In the genomic region with DNA sequence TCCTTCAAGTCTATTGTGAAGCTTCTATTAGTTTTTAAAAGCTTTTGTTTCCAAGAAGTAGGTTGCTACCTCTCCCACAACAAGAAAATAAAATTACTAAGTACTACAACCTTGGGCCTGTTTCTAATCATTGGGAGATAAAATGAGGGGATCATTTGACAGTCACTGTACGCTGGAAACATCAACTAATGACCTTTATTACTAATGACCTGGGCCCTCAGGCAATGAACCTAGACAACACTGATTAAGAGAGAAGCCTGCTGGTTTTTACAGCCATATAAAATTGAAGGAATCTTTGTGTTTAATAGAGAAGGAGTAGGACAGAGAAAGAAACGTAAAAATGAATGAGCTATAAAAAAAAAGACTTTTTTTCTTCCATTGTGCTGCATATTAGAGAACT, we compare ENCODE assay signal across 2 cellular contexts.
TF ChIP-seq lines count a peak whose summit lies in the region.

No MANE protein-coding gene starts in this region.

TF ChIP-seq in GM23338, 12 proteins besides CTCF, POLR2A, EP300 and RAD21 (continued from another document):
- TF ChIP-seq NANOG (IDR thresholded peaks at IDR 0.05; ENCODE audit: borderline replicate concordance) (no peak), EZH2 (IDR thresholded peaks at IDR 0.05; ENCODE audit: low read depth, unreplicated experiment) (no peak), EZH2phosphoT487 (IDR thresholded peaks at IDR 0.05; ENCODE audit: unreplicated experiment) (no peak), JUNB (IDR thresholded peaks at IDR 0.05; ENCODE audit: unreplicated experiment) (no peak)
- TF ChIP-seq, protein P1, sequence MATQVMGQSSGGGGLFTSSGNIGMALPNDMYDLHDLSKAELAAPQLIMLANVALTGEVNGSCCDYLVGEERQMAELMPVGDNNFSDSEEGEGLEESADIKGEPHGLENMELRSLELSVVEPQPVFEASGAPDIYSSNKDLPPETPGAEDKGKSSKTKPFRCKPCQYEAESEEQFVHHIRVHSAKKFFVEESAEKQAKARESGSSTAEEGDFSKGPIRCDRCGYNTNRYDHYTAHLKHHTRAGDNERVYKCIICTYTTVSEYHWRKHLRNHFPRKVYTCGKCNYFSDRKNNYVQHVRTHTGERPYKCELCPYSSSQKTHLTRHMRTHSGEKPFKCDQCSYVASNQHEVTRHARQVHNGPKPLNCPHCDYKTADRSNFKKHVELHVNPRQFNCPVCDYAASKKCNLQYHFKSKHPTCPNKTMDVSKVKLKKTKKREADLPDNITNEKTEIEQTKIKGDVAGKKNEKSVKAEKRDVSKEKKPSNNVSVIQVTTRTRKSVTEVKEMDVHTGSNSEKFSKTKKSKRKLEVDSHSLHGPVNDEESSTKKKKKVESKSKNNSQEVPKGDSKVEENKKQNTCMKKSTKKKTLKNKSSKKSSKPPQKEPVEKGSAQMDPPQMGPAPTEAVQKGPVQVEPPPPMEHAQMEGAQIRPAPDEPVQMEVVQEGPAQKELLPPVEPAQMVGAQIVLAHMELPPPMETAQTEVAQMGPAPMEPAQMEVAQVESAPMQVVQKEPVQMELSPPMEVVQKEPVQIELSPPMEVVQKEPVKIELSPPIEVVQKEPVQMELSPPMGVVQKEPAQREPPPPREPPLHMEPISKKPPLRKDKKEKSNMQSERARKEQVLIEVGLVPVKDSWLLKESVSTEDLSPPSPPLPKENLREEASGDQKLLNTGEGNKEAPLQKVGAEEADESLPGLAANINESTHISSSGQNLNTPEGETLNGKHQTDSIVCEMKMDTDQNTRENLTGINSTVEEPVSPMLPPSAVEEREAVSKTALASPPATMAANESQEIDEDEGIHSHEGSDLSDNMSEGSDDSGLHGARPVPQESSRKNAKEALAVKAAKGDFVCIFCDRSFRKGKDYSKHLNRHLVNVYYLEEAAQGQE (IDR thresholded peaks at IDR 0.05; ENCODE audit: unreplicated experiment): no peak
- TF ChIP-seq, protein P2, sequence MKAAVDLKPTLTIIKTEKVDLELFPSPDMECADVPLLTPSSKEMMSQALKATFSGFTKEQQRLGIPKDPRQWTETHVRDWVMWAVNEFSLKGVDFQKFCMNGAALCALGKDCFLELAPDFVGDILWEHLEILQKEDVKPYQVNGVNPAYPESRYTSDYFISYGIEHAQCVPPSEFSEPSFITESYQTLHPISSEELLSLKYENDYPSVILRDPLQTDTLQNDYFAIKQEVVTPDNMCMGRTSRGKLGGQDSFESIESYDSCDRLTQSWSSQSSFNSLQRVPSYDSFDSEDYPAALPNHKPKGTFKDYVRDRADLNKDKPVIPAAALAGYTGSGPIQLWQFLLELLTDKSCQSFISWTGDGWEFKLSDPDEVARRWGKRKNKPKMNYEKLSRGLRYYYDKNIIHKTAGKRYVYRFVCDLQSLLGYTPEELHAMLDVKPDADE (IDR thresholded peaks at IDR 0.05): no peak

TF ChIP-seq in WTC11, 78 proteins besides CTCF, POLR2A, EP300 and RAD21:
- TF ChIP-seq, protein P3, sequence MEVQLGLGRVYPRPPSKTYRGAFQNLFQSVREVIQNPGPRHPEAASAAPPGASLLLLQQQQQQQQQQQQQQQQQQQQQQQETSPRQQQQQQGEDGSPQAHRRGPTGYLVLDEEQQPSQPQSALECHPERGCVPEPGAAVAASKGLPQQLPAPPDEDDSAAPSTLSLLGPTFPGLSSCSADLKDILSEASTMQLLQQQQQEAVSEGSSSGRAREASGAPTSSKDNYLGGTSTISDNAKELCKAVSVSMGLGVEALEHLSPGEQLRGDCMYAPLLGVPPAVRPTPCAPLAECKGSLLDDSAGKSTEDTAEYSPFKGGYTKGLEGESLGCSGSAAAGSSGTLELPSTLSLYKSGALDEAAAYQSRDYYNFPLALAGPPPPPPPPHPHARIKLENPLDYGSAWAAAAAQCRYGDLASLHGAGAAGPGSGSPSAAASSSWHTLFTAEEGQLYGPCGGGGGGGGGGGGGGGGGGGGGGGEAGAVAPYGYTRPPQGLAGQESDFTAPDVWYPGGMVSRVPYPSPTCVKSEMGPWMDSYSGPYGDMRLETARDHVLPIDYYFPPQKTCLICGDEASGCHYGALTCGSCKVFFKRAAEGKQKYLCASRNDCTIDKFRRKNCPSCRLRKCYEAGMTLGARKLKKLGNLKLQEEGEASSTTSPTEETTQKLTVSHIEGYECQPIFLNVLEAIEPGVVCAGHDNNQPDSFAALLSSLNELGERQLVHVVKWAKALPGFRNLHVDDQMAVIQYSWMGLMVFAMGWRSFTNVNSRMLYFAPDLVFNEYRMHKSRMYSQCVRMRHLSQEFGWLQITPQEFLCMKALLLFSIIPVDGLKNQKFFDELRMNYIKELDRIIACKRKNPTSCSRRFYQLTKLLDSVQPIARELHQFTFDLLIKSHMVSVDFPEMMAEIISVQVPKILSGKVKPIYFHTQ (CRISPR knock-in tag; IDR thresholded peaks at IDR 0.05): no peak
- TF ChIP-seq NR1H2 (CRISPR knock-in tag; IDR thresholded peaks at IDR 0.05) (no peak), SP1 (CRISPR knock-in tag; conservative IDR thresholded peaks at IDR 0.05) (no peak), MXD4 (CRISPR knock-in tag; IDR thresholded peaks at IDR 0.05; ENCODE audit: borderline replicate concordance) (no peak), GABPB1 (CRISPR knock-in tag; IDR thresholded peaks at IDR 0.05) (no peak), ESRRA (CRISPR knock-in tag; IDR thresholded peaks at IDR 0.05; ENCODE audit: borderline replicate concordance) (no peak), E2F4 (CRISPR knock-in tag; IDR thresholded peaks at IDR 0.05; ENCODE audit: borderline replicate concordance, low read depth) (no peak), MLX (CRISPR knock-in tag; IDR thresholded peaks at IDR 0.05) (no peak)
- TF ChIP-seq, protein P4, sequence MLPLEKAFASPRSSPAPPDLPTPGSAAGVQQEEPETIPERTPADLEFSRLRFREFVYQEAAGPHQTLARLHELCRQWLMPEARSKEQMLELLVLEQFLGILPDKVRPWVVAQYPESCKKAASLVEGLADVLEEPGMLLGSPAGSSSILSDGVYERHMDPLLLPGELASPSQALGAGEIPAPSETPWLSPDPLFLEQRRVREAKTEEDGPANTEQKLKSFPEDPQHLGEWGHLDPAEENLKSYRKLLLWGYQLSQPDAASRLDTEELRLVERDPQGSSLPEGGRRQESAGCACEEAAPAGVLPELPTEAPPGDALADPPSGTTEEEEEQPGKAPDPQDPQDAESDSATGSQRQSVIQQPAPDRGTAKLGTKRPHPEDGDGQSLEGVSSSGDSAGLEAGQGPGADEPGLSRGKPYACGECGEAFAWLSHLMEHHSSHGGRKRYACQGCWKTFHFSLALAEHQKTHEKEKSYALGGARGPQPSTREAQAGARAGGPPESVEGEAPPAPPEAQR (CRISPR knock-in tag; IDR thresholded peaks at IDR 0.05): no peak
- TF ChIP-seq, protein P5, sequence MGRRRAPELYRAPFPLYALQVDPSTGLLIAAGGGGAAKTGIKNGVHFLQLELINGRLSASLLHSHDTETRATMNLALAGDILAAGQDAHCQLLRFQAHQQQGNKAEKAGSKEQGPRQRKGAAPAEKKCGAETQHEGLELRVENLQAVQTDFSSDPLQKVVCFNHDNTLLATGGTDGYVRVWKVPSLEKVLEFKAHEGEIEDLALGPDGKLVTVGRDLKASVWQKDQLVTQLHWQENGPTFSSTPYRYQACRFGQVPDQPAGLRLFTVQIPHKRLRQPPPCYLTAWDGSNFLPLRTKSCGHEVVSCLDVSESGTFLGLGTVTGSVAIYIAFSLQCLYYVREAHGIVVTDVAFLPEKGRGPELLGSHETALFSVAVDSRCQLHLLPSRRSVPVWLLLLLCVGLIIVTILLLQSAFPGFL (CRISPR knock-in tag; IDR thresholded peaks at IDR 0.05; ENCODE audit: borderline replicate concordance): no peak
